1 cellular context compared by ENCODE assay signal in the genomic region with DNA sequence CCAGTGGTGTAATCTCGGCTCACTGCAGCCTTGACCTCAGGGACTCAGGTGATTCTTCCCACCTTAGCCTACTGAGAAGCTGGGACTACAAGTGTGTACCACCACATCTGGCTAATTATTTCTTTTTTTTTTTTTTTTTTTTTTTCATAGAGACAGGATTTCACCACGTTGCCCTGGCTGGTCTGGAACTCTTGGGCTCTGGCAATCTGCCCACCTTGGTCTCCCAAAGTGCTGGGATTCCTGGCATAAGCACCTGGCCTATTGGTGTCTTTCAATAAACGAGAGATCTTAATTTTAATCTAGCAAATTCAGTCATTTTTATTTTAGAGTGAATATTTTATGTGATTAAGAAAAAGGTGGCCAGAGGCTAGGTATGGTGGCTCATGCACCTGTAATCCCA.
TF ChIP-seq lines count a peak whose summit lies in the region.

No MANE protein-coding gene starts in this region.

TF ChIP-seq in HepG2, 621 proteins besides CTCF, POLR2A, EP300 and RAD21 (continued from another document):
- TF ChIP-seq, protein P1, sequence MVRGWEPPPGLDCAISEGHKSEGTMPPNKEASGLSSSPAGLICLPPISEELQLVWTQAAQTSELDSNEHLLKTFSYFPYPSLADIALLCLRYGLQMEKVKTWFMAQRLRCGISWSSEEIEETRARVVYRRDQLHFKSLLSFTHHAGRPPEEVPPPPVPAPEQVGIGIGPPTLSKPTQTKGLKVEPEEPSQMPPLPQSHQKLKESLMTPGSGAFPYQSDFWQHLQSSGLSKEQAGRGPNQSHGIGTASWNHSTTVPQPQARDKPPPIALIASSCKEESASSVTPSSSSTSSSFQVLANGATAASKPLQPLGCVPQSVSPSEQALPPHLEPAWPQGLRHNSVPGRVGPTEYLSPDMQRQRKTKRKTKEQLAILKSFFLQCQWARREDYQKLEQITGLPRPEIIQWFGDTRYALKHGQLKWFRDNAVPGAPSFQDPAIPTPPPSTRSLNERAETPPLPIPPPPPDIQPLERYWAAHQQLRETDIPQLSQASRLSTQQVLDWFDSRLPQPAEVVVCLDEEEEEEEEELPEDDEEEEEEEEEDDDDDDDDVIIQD (CRISPR knock-in tag; IDR thresholded peaks at IDR 0.05; ENCODE audit: low read depth), result no peak
- TF ChIP-seq, protein P2, sequence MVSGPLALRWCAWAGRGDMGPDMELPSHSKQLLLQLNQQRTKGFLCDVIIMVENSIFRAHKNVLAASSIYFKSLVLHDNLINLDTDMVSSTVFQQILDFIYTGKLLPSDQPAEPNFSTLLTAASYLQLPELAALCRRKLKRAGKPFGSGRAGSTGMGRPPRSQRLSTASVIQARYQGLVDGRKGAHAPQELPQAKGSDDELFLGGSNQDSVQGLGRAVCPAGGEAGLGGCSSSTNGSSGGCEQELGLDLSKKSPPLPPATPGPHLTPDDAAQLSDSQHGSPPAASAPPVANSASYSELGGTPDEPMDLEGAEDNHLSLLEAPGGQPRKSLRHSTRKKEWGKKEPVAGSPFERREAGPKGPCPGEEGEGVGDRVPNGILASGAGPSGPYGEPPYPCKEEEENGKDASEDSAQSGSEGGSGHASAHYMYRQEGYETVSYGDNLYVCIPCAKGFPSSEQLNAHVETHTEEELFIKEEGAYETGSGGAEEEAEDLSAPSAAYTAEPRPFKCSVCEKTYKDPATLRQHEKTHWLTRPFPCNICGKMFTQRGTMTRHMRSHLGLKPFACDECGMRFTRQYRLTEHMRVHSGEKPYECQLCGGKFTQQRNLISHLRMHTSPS (CRISPR knock-in tag; IDR thresholded peaks at IDR 0.05; ENCODE audit: low read depth), result no peak
- TF ChIP-seq ATRX (CRISPR knock-in tag; IDR thresholded peaks at IDR 0.05; ENCODE audit: borderline replicate concordance), result no peak
- TF ChIP-seq YEATS4 (CRISPR knock-in tag; IDR thresholded peaks at IDR 0.05; ENCODE audit: borderline replicate concordance), result no peak
- TF ChIP-seq NFKBIZ (CRISPR knock-in tag; IDR thresholded peaks at IDR 0.05), result no peak
- TF ChIP-seq ZKSCAN8 (CRISPR knock-in tag; IDR thresholded peaks at IDR 0.05; ENCODE audit: borderline replicate concordance), result no peak
- TF ChIP-seq HIVEP1 (CRISPR knock-in tag; IDR thresholded peaks at IDR 0.05), result no peak
- no peak for TF ChIP-seq GABPA (IDR thresholded peaks at IDR 0.05; ENCODE audit: low read depth, low read length)
- no peak for TF ChIP-seq GABPA (CRISPR knock-in tag; IDR thresholded peaks at IDR 0.05; ENCODE audit: low read depth)
- no peak for TF ChIP-seq ZFP37 (CRISPR knock-in tag; IDR thresholded peaks at IDR 0.05; ENCODE audit: borderline replicate concordance)
- no peak for TF ChIP-seq ZNF331 (CRISPR knock-in tag; IDR thresholded peaks at IDR 0.05)
